In the genomic region with DNA sequence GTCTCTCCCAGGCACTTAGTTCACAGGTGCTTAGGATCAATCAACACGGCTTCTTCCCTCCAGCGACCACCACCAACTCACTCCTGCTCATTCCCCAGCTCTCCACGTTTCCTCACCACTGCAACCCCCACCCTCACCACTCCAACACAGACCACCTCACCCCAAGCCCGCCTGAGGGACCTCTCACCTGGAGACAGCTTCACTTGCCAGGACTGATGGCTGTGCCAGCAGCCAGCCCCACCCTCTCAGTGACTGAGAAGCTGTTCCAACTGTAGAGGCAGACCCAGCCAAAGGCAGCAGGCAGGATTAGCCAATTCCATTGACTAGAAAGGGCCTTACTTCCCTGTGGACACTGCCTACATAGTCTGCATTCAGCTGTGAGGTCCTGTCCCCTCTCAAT, we compare ENCODE assay signal across 11 cellular contexts. TPM values are rescaled to one million over a fixed set of nuclear protein-coding genes. Genes with fewer than 3 reads are reported as not detected.
DNase-seq lines count a peak whose midpoint lies in the region; ATAC-seq, FAIRE-seq and TF ChIP-seq lines count a peak whose summit lies in the region.
"Had no signal": no experiment of that assay in that cellular context is flagged by ENCODE, and none has a peak within 500 bp of the region (broad histone marks: within the 10 kb centered on the region; RNA-seq: fewer than 3 reads in every experiment).

No MANE protein-coding gene starts in this region.

- CTCF ChIA-PET in CD4-positive, alpha-beta memory T cell (lab: Charles Lee; ENCODE audit: partially characterized antibody) = no interaction called here

- POLR2A ChIA-PET in CD4-positive, alpha-beta memory T cell (lab: Charles Lee; ENCODE audit: partially characterized antibody) = no interaction called here

- H3K27me3 ChIP-seq in CD4-positive, alpha-beta memory T cell (ENCODE audit: insufficient read depth, low read length) = no peaks in the 10 kb centered on the region
- H3K27me3 ChIP-seq in pancreas = no peaks in the 10 kb centered on the region

- H3K27ac ChIP-seq in CD4-positive, alpha-beta memory T cell (ENCODE audit: low read depth, low read length) = no peak overlapping the region
- H3K27ac ChIP-seq in KOPT-K1 (ENCODE audit: low read depth, low read length, poor library complexity, severe bottlenecking) (peak overlapping the region; percentile 20), pancreas (peak overlapping the region in 2 of 4 donors; percentile 71 to 79)
- H3K27ac ChIP-seq: parathyroid adenoma had no signal

- H3K4me3 ChIP-seq in CD4-positive, alpha-beta memory T cell (ENCODE audit: low read length in 2 of 2) = no peak overlapping the region
- H3K4me3 ChIP-seq in pancreas = no peak overlapping the region

- H3K4me3 Mint-ChIP-seq in CD4-positive, alpha-beta memory T cell = peak overlapping the region in 3 of 8 donors; percentile 2 to 18 (median 10)
- no peak overlapping the region for H3K4me3 Mint-ChIP-seq in chondrocyte (ENCODE audit: unreplicated experiment)

- H3K27ac Mint-ChIP-seq in CD4-positive, alpha-beta memory T cell = peak overlapping the region; percentile 77 to 100 (median 91)
- H3K27ac Mint-ChIP-seq in chondrocyte (ENCODE audit: unreplicated experiment) = peak overlapping the region; percentile 84

- H3K9me3 ChIP-seq in CD4-positive, alpha-beta memory T cell (ENCODE audit: control insufficient read depth in 1 of 2, low read length in 2 of 2) = no peaks in the 10 kb centered on the region
- H3K9me3 ChIP-seq in KOPT-K1 (ENCODE audit: insufficient read depth, low read length, poor library complexity, severe bottlenecking) = no peaks in the 10 kb centered on the region
- no peaks in the 10 kb centered on the region for H3K9me3 ChIP-seq in pancreas

- peaks cover 0 to 2% (median 0%) of the 10 kb centered on the region in 8 donors for H3K9me3 Mint-ChIP-seq in CD4-positive, alpha-beta memory T cell
- H3K9me3 Mint-ChIP-seq in chondrocyte (ENCODE audit: low read depth) = no peaks in the 10 kb centered on the region

- H3K27me3 Mint-ChIP-seq in CD4-positive, alpha-beta memory T cell = no peaks in the 10 kb centered on the region
- H3K27me3 Mint-ChIP-seq in chondrocyte (ENCODE audit: low read depth) = no peaks in the 10 kb centered on the region

- intact Hi-C loops in CD4-positive, alpha-beta memory T cell (cut with micrococcal nuclease) = no loop called here
- intact Hi-C loops in pancreas (cut with DNase I) = no loop called here

- peaks cover 38% of the 10 kb centered on the region for H3K36me3 ChIP-seq in CD4-positive, alpha-beta memory T cell (ENCODE audit: insufficient read depth, low read length)
- H3K36me3 ChIP-seq in KOPT-K1 (ENCODE audit: insufficient read depth, low read length) (peaks cover 65% of the 10 kb centered on the region), pancreas (peaks cover 11 to 29% (median 17%) of the 10 kb centered on the region in 3 donors)

- peaks cover 50 to 89% (median 72%) of the 10 kb centered on the region in 4 donors for H3K4me1 Mint-ChIP-seq in CD4-positive, alpha-beta memory T cell
- H3K4me1 Mint-ChIP-seq in chondrocyte (ENCODE audit: low read depth) = peaks cover 91% of the 10 kb centered on the region

- no peak for DNase-seq in CD4-positive, alpha-beta memory T cell
- DNase-seq in chondrocyte (ENCODE audit: low spot score) (no peak), pancreas (peak in 3 of 6 donors; percentile 48 to 65 (median 59)), RPMI8226 (no peak)
- DNase-seq: NCI-H1436 treated with DMSO at 0.1 percent for 48 hours had no signal

- peaks cover 70% of the 10 kb centered on the region for H3K4me1 ChIP-seq in CD4-positive, alpha-beta memory T cell (ENCODE audit: insufficient read depth, low read length)
- H3K4me1 ChIP-seq in pancreas = peaks cover 17 to 65% (median 38%) of the 10 kb centered on the region in 3 donors

- H3K36me3 Mint-ChIP-seq in CD4-positive, alpha-beta memory T cell = peaks cover 42 to 67% of the 10 kb centered on the region in 2 donors
- H3K36me3 Mint-ChIP-seq in chondrocyte (ENCODE audit: low read depth) = peaks cover 20% of the 10 kb centered on the region

- no peak for FAIRE-seq in pancreas (lab: Jason Lieb, UNC)
- FAIRE-seq: G401.6 had no signal

- 71 to 73% methylated on average over 4 of the region's 4 CpGs for WGBS in pancreas, 2 donors

- ATAC-seq in pancreas (peak; percentile 5 to 29 (median 13)), HG03039 (IDR thresholded peaks at IDR 0.05; ENCODE audit: unreplicated experiment) (no peak), GM21723 (IDR thresholded peaks at IDR 0.05; ENCODE audit: unreplicated experiment) (no peak)

- TF ChIP-seq CTCF in chondrocyte (IDR thresholded peaks at IDR 0.05) = no peak
- TF ChIP-seq CTCF in pancreas (IDR thresholded peaks at IDR 0.05) = no peak

RNA-seq across cellular contexts. Expression of gene TAGLN2, which starts 7.8 kb away (rescaled TPM):
- 100 to 1,000 TPM; 196 to 207 TPM for total RNA-seq in CD4-positive, alpha-beta memory T cell
- 1,000 to 10,000 TPM; 1,014 to 1,289 TPM for polyA plus RNA-seq in CD4-positive, alpha-beta memory T cell
- total RNA-seq in chondrocyte (222 to 392 TPM (median 388 TPM) in 3 replicates), pancreas (100 to 1,000 TPM in 4 of 6 donors, 10 to 100 TPM in 2; 93.2 to 242 (median 117) TPM)
- 100 to 1,000 TPM; 198 to 200 TPM for polyA plus RNA-seq in pancreas

RNA-seq across cellular contexts. Expression of gene CFAP45, which starts 17.6 kb away (rescaled TPM):
- total RNA-seq in CD4-positive, alpha-beta memory T cell = under 1 TPM in 1 of 2 experiments, not detected in 1; 0.67 TPM
- polyA plus RNA-seq in CD4-positive, alpha-beta memory T cell = under 1 TPM; 0.15 to 0.52 TPM
- total RNA-seq in chondrocyte = 0.37 to 0.95 TPM (median 0.73 TPM) in 3 replicates
- total RNA-seq in pancreas = under 1 TPM in 4 of 6 donors, not detected in 2; 0.16 to 0.54 (median 0.31) TPM
- 1 to 10 TPM in 1 of 2 donors, under 1 TPM in 1; 0.80 to 1.5 TPM for polyA plus RNA-seq in pancreas

RNA-seq across cellular contexts. Expression of gene IGSF9, which starts 27.9 kb away (rescaled TPM):
- total RNA-seq in CD4-positive, alpha-beta memory T cell = not detected
- not detected for polyA plus RNA-seq in CD4-positive, alpha-beta memory T cell
- total RNA-seq in chondrocyte = not detected in 3 replicates
- 1 to 10 TPM in 5 of 6 donors, under 1 TPM in 1; 0.83 to 4.3 (median 1.5) TPM for total RNA-seq in pancreas
- 1 to 10 TPM; 3.0 to 5.4 TPM for polyA plus RNA-seq in pancreas

RNA-seq across cellular contexts. Expression of gene SLAMF9, which starts 36.5 kb away (rescaled TPM):
- total RNA-seq in CD4-positive, alpha-beta memory T cell = not detected
- polyA plus RNA-seq in CD4-positive, alpha-beta memory T cell = not detected
- total RNA-seq in chondrocyte (not detected in 3 replicates), pancreas (not detected)
- not detected for polyA plus RNA-seq in pancreas
- total RNA-seq: urinary bladder had no signal
- polyA plus RNA-seq: urinary bladder had no signal

RNA-seq across cellular contexts. Expression of gene VSIG8, which starts 55.1 kb away (rescaled TPM):
- not detected for total RNA-seq in CD4-positive, alpha-beta memory T cell
- polyA plus RNA-seq in CD4-positive, alpha-beta memory T cell = not detected
- total RNA-seq in chondrocyte (not detected in 3 replicates), pancreas (not detected)
- polyA plus RNA-seq in pancreas = under 1 TPM; 0.16 to 0.27 TPM
- total RNA-seq: urinary bladder had no signal

Comparison
In these comparisons a context has a peak if more than half of its experiments do, and no peak if none do; other contexts are left out.
1. ATAC-seq: peak in pancreas (4 of 4); none in HG03039 (single experiment) and GM21723 (single experiment).